Comparison of ENCODE assay signal across 21 cellular contexts in the genomic region with DNA sequence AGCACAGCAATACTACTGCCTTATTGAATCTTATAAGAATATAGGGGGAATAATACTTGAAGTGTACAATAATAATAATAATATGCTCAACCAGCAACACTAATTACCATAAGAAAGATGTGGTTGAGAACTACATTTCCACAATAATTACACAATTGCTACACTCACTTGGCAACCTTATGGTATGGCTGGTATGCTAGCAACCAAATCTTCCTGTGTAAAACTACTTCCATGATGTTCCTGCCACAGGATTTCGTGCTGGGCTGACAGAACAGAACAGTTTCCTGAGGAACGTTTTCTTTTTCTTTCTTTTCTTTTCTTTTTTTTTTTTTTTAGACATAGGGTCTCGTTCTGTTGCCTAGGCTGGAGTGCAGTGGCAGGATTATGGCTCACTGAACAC.
"Had no signal": no experiment of that assay in that cellular context is flagged by ENCODE, and none has a peak within 500 bp of the region (broad histone marks: within the 10 kb centered on the region; RNA-seq: fewer than 3 reads in every experiment).

No MANE protein-coding gene starts in this region.

- H3K9me2 ChIP-seq: SK-N-SH had no signal

- DNase-seq: KBM-7, MV-4-11, NCI-H1048, NCI-H1105 treated with DMSO at 0.1 percent for 48 hours, NCI-H1417 treated with DMSO at 0.1 percent for 48 hours, NCI-H146, NCI-H1694 treated with DMSO at 0.1 percent for 48 hours, NCI-H1930, NCI-H2081 treated with DMSO at 0.1 percent for 48 hours, NCI-H2171, NCI-H226, NCI-H446, NCI-H510A, NCI-H524 treated with DMSO at 0.1 percent for 48 hours, NCI-H69, NCI-H774, PC-3, SHP77, SK-N-SH, SW 1271 had no signal

- H3K27ac ChIP-seq: RWPE1 had no signal

- H3K4me2 ChIP-seq: SK-N-SH had no signal

- H3K9ac ChIP-seq: SK-N-SH had no signal
